ENCODE assay signal across 1 cellular context in genomic region chr4:25098964-25099843, GRCh38.
A peak's percentile ranks its signal among the peaks of the same experiment; 100 is the strongest.
TF ChIP-seq lines count a peak whose summit lies in the region.

No MANE protein-coding gene starts in this region.

TF ChIP-seq in K562, 482 proteins besides CTCF, POLR2A, EP300 and RAD21 (continued from another document):
- TF ChIP-seq PBX2 (CRISPR knock-in tag; IDR thresholded peaks at IDR 0.05; ENCODE audit: low read depth) (no peak), PBX2 (tag; conservative IDR thresholded peaks at IDR 0.05; ENCODE audit: low read depth) (0 out of 2 replicates have a peak, but pooled peaks have one; percentile 15), ZFP91 (CRISPR knock-in tag; IDR thresholded peaks at IDR 0.05) (no peak), TCF7 (IDR thresholded peaks at IDR 0.05; ENCODE audit: borderline replicate concordance) (peak; percentile 69; the same call in 1 of the 2 replicates)
